17 cellular contexts compared by ENCODE assay signal in the genomic region with DNA sequence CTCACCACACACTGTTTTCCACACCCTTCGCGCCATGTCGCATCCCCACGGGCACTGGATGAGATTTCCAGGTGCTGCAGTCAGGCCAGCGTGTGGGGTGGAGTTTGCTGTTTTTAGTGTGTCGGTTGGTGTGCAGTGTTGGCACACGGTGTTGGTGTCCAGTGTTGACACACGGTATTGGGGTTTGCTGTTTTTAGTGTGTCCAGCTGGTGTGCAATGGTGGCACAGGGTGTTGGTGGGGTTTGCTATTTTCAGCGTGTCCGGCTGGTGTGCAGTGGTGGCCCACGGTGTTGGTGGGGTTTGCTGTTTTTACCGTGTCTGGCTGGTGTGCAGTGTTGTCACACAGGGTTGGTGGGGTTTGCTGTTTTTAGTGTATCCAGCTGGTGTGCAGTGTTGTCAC.
"Had no signal": no experiment of that assay in that cellular context is flagged by ENCODE, and none has a peak within 500 bp of the region (broad histone marks: within the 10 kb centered on the region; RNA-seq: fewer than 3 reads in every experiment).

No MANE protein-coding gene starts in this region.

- H3K4me3 ChIP-seq: left ventricle myocardium inferior, SK-N-MC had no signal

- H3K36me3 ChIP-seq: left ventricle myocardium inferior had no signal

- ATAC-seq: activated CD8-positive, alpha-beta memory T cell treated with anti-CD3 and anti-CD28 coated beads, Interleukin-2, amount 10 ng/mL, durations not matched to agents 7 days and 5 days; activated CD8-positive, alpha-beta T cell treated with anti-CD3 and anti-CD28 coated beads for 36 hours; stimulated activated naive CD8-positive, alpha-beta T cell treated with anti-CD3 and anti-CD28 coated beads, Interleukin-15, Interleukin-2, amounts not matched to agents 100 U/mL and 50 U/mL, for 24 hours; T-helper 17 cell had no signal

- H3K27ac ChIP-seq: left ventricle myocardium inferior, SK-N-MC had no signal

- H3K9me3 ChIP-seq: left ventricle myocardium inferior had no signal

- DNase-seq: activated CD4-positive, alpha-beta T cell treated with anti-CD3 and anti-CD28 coated beads, Interleukin-2, amount 10 ng/mL, durations not matched to agents 7 days and 5 days; activated CD4-positive, CD25-positive, alpha-beta regulatory T cell treated with anti-CD3 and anti-CD28 coated beads, Interleukin-2, amount 50 U/mL, for 72 hours; activated CD8-positive, alpha-beta memory T cell treated with anti-CD3 and anti-CD28 coated beads, Interleukin-2, amount 10 ng/mL, durations not matched to agents 7 days and 5 days; activated CD8-positive, alpha-beta T cell treated with anti-CD3 and anti-CD28 coated beads for 36 hours; activated T-cell treated with anti-CD3 and anti-CD28 coated beads for 4 hours; amniotic stem cell; effector CD8-positive, alpha-beta T cell; foreskin melanocyte; hippocampal formation; left ventricle myocardium inferior; midbrain; nucleus accumbens; stimulated activated CD4-positive, alpha-beta T cell treated with anti-CD3 and anti-CD28 coated beads, Interleukin-4, amount 100 ng/mL, for 4 hours; stimulated activated naive CD8-positive, alpha-beta T cell treated with anti-CD3 and anti-CD28 coated beads, Interleukin-15, Interleukin-2, amounts not matched to agents 100 U/mL and 50 U/mL, for 24 hours; SW 1271; T-helper 17 cell had no signal
